Comparison of ENCODE assay signal across 1 cellular context in the genomic region with DNA sequence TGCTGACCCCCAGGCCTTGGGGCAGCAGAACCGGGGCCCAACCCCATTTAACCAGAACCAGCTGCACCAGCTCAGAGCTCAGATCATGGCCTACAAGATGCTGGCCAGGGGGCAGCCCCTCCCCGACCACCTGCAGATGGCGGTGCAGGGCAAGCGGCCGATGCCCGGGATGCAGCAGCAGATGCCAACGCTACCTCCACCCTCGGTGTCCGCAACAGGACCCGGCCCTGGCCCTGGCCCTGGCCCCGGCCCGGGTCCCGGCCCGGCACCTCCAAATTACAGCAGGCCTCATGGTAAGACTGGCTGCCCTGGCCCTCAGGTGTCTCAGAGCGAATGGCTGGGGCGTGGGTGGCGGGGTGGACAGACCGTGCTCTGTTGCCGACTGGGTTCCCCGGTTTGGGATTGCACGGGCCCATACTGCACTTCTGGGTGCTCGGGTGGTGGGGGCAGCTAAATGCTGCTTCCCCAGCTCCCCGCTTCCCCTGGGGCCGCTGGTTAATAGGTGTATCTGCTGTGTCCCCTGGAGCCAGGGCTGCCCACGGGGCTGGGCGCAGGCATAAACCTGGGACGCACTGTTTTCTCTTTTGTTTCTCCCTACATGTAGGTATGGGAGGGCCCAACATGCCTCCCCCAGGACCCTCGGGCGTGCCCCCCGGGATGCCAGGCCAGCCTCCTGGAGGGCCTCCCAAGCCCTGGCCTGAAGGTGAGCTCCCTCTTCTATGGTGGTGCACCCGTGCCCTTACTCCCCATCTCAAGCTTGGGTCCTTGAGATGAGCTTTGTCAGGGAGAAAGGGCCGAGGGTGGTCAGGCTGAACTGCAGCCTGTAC.
TF ChIP-seq lines count a peak whose summit lies in the region.

No MANE protein-coding gene starts in this region.

TF ChIP-seq in H1, 55 proteins besides CTCF, POLR2A, EP300 and RAD21:
- TF ChIP-seq PHF8 (conservative IDR thresholded peaks at IDR 0.05; ENCODE audit: low read depth, low read length) (no peak), MAFK (IDR thresholded peaks at IDR 0.05; ENCODE audit: low read depth, low read length) (no peak), RNF2 (IDR thresholded peaks at IDR 0.05; ENCODE audit: borderline replicate concordance, low read depth, low read length, missing control alignments, poor library complexity, severe bottlenecking) (no peak), POU5F1 (IDR thresholded peaks at IDR 0.05; ENCODE audit: low read depth, low read length) (no peak), EGR1 (IDR thresholded peaks at IDR 0.05; ENCODE audit: borderline replicate concordance, low read depth, low read length) (no peak), NANOG (IDR thresholded peaks at IDR 0.05; ENCODE audit: insufficient read depth, low read depth, low read length, poor library complexity, severe bottlenecking) (no peak), TBP (IDR thresholded peaks at IDR 0.05; ENCODE audit: low read depth, low read length) (no peak), MAX (IDR thresholded peaks at IDR 0.05) (no peak), TEAD4 (IDR thresholded peaks at IDR 0.05; ENCODE audit: low read depth, low read length) (no peak), JUN (IDR thresholded peaks at IDR 0.05; ENCODE audit: low read depth, low read length) (no peak), KDM4A (IDR thresholded peaks at IDR 0.05; ENCODE audit: low read depth, low read length, severe bottlenecking) (no peak), CEBPB (IDR thresholded peaks at IDR 0.05; ENCODE audit: low read depth, low read length) (no peak), BRCA1 (IDR thresholded peaks at IDR 0.05; ENCODE audit: low read depth, low read length) (no peak), HDAC6 (IDR thresholded peaks at IDR 0.05; ENCODE audit: low read depth, low read length) (no peak)
- TF ChIP-seq, protein P1, sequence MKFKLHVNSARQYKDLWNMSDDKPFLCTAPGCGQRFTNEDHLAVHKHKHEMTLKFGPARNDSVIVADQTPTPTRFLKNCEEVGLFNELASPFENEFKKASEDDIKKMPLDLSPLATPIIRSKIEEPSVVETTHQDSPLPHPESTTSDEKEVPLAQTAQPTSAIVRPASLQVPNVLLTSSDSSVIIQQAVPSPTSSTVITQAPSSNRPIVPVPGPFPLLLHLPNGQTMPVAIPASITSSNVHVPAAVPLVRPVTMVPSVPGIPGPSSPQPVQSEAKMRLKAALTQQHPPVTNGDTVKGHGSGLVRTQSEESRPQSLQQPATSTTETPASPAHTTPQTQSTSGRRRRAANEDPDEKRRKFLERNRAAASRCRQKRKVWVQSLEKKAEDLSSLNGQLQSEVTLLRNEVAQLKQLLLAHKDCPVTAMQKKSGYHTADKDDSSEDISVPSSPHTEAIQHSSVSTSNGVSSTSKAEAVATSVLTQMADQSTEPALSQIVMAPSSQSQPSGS (IDR thresholded peaks at IDR 0.05; ENCODE audit: low read length) = no peak
TF ChIP-seq in H1: peak in this region for 0.
